Comparison of ENCODE assay signal across 17 cellular contexts in genomic region chr3:167772992-167773391, GRCh38. TPM values are rescaled to one million over a fixed set of nuclear protein-coding genes. Genes with fewer than 3 reads are reported as not detected.
A peak's percentile ranks its signal among the peaks of the same experiment; 100 is the strongest.
DNase-seq lines count a peak whose midpoint lies in the region; ATAC-seq and TF ChIP-seq lines count a peak whose summit lies in the region.
"Had no signal": no experiment of that assay in that cellular context is flagged by ENCODE, and none has a peak within 500 bp of the region (broad histone marks: within the 10 kb centered on the region; RNA-seq: fewer than 3 reads in every experiment).

No MANE protein-coding gene starts in this region.

- H3K4me3 ChIP-seq in left lung, result no peak overlapping the region
- H3K4me3 ChIP-seq: mucosa of descending colon, thyroid gland had no signal

- H3K36me3 ChIP-seq in left lung, result no peaks in the 10 kb centered on the region
- H3K36me3 ChIP-seq: thyroid gland had no signal

- H3K9me3 ChIP-seq in left lung, result peaks cover 0 to 5% of the 10 kb centered on the region in 2 donors
- H3K9me3 ChIP-seq: mucosa of descending colon, thyroid gland had no signal

- peaks cover 0 to 5% (median 0%) of the 10 kb centered on the region in 7 donors for H3K9me3 Mint-ChIP-seq in naive B cell

- no peaks in the 10 kb centered on the region for H3K27me3 ChIP-seq in left lung
- H3K27me3 ChIP-seq: thyroid gland had no signal

- intact Hi-C loops in left lung (cut with DNase I), result no loop called here

- in situ Hi-C loops in ACHN (cut with HindIII; ENCODE audit: low pct_ligation_motif_present, low pct_unique_long_range_greater_than_20kb, low sequenced_read_pairs), result no loop called here

- H3K27ac ChIP-seq in left lung, result no peak overlapping the region
- H3K27ac ChIP-seq: thyroid gland had no signal

- DNase-seq in NCI-H82 (lab: John Stamatoyannopoulos, UW) (peak; percentile 29), NCI-H82 treated with DMSO at 0.1 percent for 48 hours (lab: John Stamatoyannopoulos, UW; ENCODE audit: unreplicated experiment) (no peak), naive B cell (no peak), left lung (no peak), Kasumi-1 (lab: John Stamatoyannopoulos, UW) (no peak), ACHN (no peak)
- DNase-seq: 8988T; activated CD4-positive, alpha-beta T cell treated with anti-CD3 and anti-CD28 coated beads, Interleukin-2, amount 50 U/mL, for 48 hours; activated effector memory CD4-positive, alpha-beta T cell treated with Interleukin-2 at 50 U/mL for 16 hours; CD8-positive, alpha-beta memory T cell; immature natural killer cell; mucosa of descending colon; NCI-H345; stimulated activated CD4-positive, alpha-beta T cell treated with anti-CD3 and anti-CD28 coated beads, Interleukin-15, amount 100 ng/mL, for 24 hours; thyroid gland had no signal

- H3K4me3 Mint-ChIP-seq in naive B cell, result peak overlapping the region in 6 of 8 donors; percentile 61 to 75 (median 72)
- H3K4me3 Mint-ChIP-seq: CD8-positive, alpha-beta memory T cell; immature natural killer cell had no signal

- no peaks in the 10 kb centered on the region for H3K4me1 ChIP-seq in left lung
- H3K4me1 ChIP-seq: thyroid gland had no signal

- H3K36me3 Mint-ChIP-seq in naive B cell, result no peaks in the 10 kb centered on the region
- H3K36me3 Mint-ChIP-seq: immature natural killer cell had no signal

- no peak for TF ChIP-seq CTCF in left lung (IDR thresholded peaks at IDR 0.05)

- no peaks in the 10 kb centered on the region for H3K27me3 Mint-ChIP-seq in naive B cell

- peak overlapping the region; percentile 16 to 95 (median 86) for H3K27ac Mint-ChIP-seq in naive B cell

- peaks cover 18 to 39% (median 24%) of the 10 kb centered on the region in 3 donors for H3K4me1 Mint-ChIP-seq in naive B cell

- peak; percentile 51 for ATAC-seq in GM21723 (IDR thresholded peaks at IDR 0.05; ENCODE audit: unreplicated experiment)
- ATAC-seq in HG03139 (IDR thresholded peaks at IDR 0.05; ENCODE audit: unreplicated experiment), result peak; percentile 53
- ATAC-seq in naive B cell (ENCODE audit: low read depth in 2 of 2), result no peak
- no peak for ATAC-seq in left lung
- ATAC-seq: mucosa of descending colon had no signal

RNA-seq across cellular contexts. Expression of gene SERPINI1, which starts 37.5 kb away (rescaled TPM):
- 10 to 100 TPM; 35.3 to 61.8 (median 47.0) TPM for polyA plus RNA-seq in naive B cell (ENCODE audit: low read depth in 6 of 6)
- total RNA-seq in left lung, result 1 to 10 TPM; 6.1 to 7.3 TPM

RNA-seq across cellular contexts. Expression of gene PDCD10, which starts 38.3 kb away (rescaled TPM):
- 100 to 1,000 TPM in 5 of 6 donors, 10 to 100 TPM in 1; 85.6 to 156 (median 114) TPM for polyA plus RNA-seq in naive B cell (ENCODE audit: low read depth in 6 of 6)
- 10 to 100 TPM; 45.0 to 56.1 TPM for total RNA-seq in left lung

Comparison
In these comparisons a context has a peak if more than half of its experiments do, and no peak if none do; other contexts are left out.
1. ATAC-seq: peak in GM21723 (single experiment) and HG03139 (single experiment); none in naive B cell (0 of 2) and left lung (single experiment).